Comparison of ENCODE assay signal across 16 cellular contexts in the genomic region with DNA sequence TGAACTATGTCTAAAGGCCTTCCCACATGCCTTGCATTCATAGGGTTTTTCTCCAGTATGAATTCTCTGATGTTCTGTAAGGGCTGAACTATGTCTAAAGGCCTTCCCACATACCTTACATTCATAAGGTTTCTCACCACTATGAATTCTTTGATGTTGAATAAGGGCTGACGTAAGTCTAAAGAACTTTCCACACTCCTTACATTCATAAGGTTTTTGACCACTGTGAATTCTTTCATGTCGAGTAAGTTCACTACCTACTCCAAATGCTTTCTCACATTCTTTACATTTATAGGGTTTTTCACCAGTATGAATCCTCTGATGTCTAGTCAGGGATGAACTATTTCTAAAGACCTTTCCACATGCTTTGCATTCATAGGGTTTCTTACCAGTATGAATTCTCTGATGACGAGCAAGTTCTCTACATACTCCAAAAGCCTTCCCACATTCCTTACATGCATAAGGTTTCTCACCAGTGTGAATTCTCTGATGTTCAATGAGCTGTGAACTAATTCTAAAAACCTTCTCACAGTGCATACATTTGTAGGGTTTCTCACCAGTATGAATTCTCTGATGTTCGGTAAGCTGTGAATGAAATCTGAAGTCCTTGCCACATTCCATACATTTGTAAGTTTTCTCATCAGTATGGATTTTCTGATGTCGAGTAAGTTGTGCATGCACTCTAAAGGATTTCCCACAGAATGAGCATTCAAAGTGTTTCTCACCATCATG.
DNase-seq lines count a peak whose midpoint lies in the region; ATAC-seq lines count a peak whose summit lies in the region.
"Had no signal": no experiment of that assay in that cellular context is flagged by ENCODE, and none has a peak within 500 bp of the region (broad histone marks: within the 10 kb centered on the region; RNA-seq: fewer than 3 reads in every experiment).

No MANE protein-coding gene starts in this region.

- H3K4me1 ChIP-seq in HUES48 (ENCODE audit: control insufficient read depth, insufficient read depth, low read length) = no peaks in the 10 kb centered on the region
- H3K4me1 ChIP-seq: SJSA1, suprapubic skin had no signal

- ATAC-seq in HG02938 (IDR thresholded peaks at IDR 0.05; ENCODE audit: unreplicated experiment) (no peak), HG03097 (IDR thresholded peaks at IDR 0.05; ENCODE audit: low FRiP score, unreplicated experiment) (no peak)
- ATAC-seq: activated CD8-positive, alpha-beta memory T cell treated with anti-CD3 and anti-CD28 coated beads, Interleukin-2, amount 10 ng/mL, durations not matched to agents 7 days and 5 days had no signal

- H3K9me3 ChIP-seq in HUES48 (ENCODE audit: control insufficient read depth, insufficient read depth, low read length) = peaks cover 98% of the 10 kb centered on the region

- H3K27me3 ChIP-seq in HUES48 (ENCODE audit: control insufficient read depth, insufficient read depth, low read length) = no peaks in the 10 kb centered on the region
- H3K27me3 ChIP-seq: suprapubic skin had no signal

- H3K36me3 ChIP-seq in HUES48 (ENCODE audit: control insufficient read depth, insufficient read depth, low read length) = peaks cover 83% of the 10 kb centered on the region

- DNase-seq in DMS53 (lab: John Stamatoyannopoulos, UW) (peak; percentile 65), amniotic epithelial cell (ENCODE audit: low read depth) (peak; percentile 35), foreskin melanocyte (peak; percentile 13), NCI-H2029 (lab: John Stamatoyannopoulos, UW) (no peak)
- no peak for DNase-seq in stimulated activated CD4-positive, alpha-beta T cell treated with anti-CD3 and anti-CD28 coated beads, Interleukin-1b, Interleukin-23, amount 100 ng/mL, for 48 hours
- DNase-seq: activated CD8-positive, alpha-beta memory T cell treated with anti-CD3 and anti-CD28 coated beads, Interleukin-2, amount 10 ng/mL, durations not matched to agents 7 days and 5 days; activated naive CD4-positive, alpha-beta T cell treated with anti-CD3 and anti-CD28 coated beads, Interleukin-2, amount 10 ng/mL, durations not matched to agents 7 days and 5 days; cerebellar nuclear complex; GOT3; NCI-H1092 treated with DMSO at 0.1 percent for 48 hours; NCI-H524 had no signal

- no peak overlapping the region for H3K27ac ChIP-seq in HUES48 (ENCODE audit: low read depth, low read length)
- H3K27ac ChIP-seq: SJSA1, suprapubic skin had no signal

- peak overlapping the region; percentile 33 for H3K4me3 ChIP-seq in HUES48 (ENCODE audit: low read depth, low read length)
- H3K4me3 ChIP-seq: SJSA1, suprapubic skin had no signal

- H3K9ac ChIP-seq in HUES48 (ENCODE audit: low read depth, low read length) = no peak overlapping the region

Comparison
In these comparisons a context has a peak if more than half of its experiments do, and no peak if none do; other contexts are left out.
1. DNase-seq: peak in DMS53 (single experiment), amniotic epithelial cell (single experiment) and foreskin melanocyte (single experiment); none in stimulated activated CD4-positive, alpha-beta T cell treated with anti-CD3 and anti-CD28 coated beads, Interleukin-1b, Interleukin-23, amount 100 ng/mL, for 48 hours (single experiment) and NCI-H2029 (single experiment).